20 cellular contexts compared by ENCODE assay signal in the genomic region with DNA sequence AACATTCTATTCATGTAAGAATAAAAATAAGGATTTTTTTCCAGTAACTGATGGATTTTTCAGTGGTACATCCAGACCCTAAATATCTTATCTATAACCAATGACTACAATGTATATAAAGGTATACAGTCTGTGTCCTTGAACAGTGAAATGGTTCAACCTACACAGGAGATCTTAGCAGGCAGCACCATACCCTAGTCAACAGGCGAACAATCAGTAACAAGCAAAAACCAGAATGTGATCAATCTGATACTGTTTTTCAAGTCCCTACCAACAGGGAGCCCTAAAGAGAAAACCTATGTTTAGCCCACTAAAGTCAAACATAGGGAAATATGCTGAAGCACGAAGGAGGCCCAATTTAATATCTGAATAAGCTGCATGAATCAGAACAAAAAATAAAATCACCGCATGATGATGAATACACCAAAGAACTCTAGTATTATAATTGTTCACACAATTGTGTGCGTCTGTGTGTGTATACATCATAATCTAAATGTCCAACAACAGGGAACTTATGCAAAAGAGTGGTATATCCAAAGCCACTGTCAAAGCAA. TPM values are rescaled to one million over a fixed set of nuclear protein-coding genes. Genes with fewer than 3 reads are reported as not detected.
A peak's percentile ranks its signal among the peaks of the same experiment; 100 is the strongest.
DNase-seq lines count a peak whose midpoint lies in the region; ATAC-seq and TF ChIP-seq lines count a peak whose summit lies in the region.
"Had no signal": no experiment of that assay in that cellular context is flagged by ENCODE, and none has a peak within 500 bp of the region (broad histone marks: within the 10 kb centered on the region; RNA-seq: fewer than 3 reads in every experiment).

No MANE protein-coding gene starts in this region.

- peaks cover 80% of the 10 kb centered on the region for H3K79me2 ChIP-seq in PC-3 (ENCODE audit: low read length)
- H3K79me2 ChIP-seq in mammary epithelial cell (ENCODE audit: insufficient read depth, low read length): peaks cover 86% of the 10 kb centered on the region

- in situ Hi-C loops in mammary epithelial cell (cut with MboI; ENCODE audit: low sequenced_read_pairs in 2 of 2): no loop called here

- TSS peak; percentile 13 for BruUV-seq in PC-3 (replicated peaks; lab: Mats Ljungman, UMichigan)
- no TSS peak for BruUV-seq in mammary epithelial cell (replicated peaks; lab: Mats Ljungman, UMichigan)

- ATAC-seq in PC-3 (no peak), SK-N-SH treated with all-trans-retinoic acid at 6 μM for 48 hours (no peak)
- no peak for ATAC-seq in activated naive CD8-positive, alpha-beta T cell treated with anti-CD3 and anti-CD28 coated beads, Interleukin-2, amount 50 U/mL, for 24 hours
- ATAC-seq: HCT116, mucosa of descending colon had no signal

- peak overlapping the region; percentile 55 for H3K27ac Mint-ChIP-seq in activated naive CD4-positive, alpha-beta T cell treated with anti-CD3 and anti-CD28 coated beads, Interleukin-2, amount 50 U/mL, for 24 hours
- H3K27ac Mint-ChIP-seq in activated naive CD4-positive, alpha-beta T cell treated with anti-CD3 and anti-CD28 coated beads for 36 hours: no peak overlapping the region
- peak overlapping the region; percentile 47 for H3K27ac Mint-ChIP-seq in activated naive CD8-positive, alpha-beta T cell treated with anti-CD3 and anti-CD28 coated beads, Interleukin-2, amount 50 U/mL, for 24 hours
- H3K27ac Mint-ChIP-seq: progenitor cell of endocrine pancreas had no signal

- peak overlapping the region; percentile 11 for H3K4me3 Mint-ChIP-seq in activated naive CD4-positive, alpha-beta T cell treated with anti-CD3 and anti-CD28 coated beads, Interleukin-2, amount 50 U/mL, for 24 hours
- H3K4me3 Mint-ChIP-seq in activated naive CD4-positive, alpha-beta T cell treated with anti-CD3 and anti-CD28 coated beads for 36 hours: no peak overlapping the region
- no peak overlapping the region for H3K4me3 Mint-ChIP-seq in activated naive CD8-positive, alpha-beta T cell treated with anti-CD3 and anti-CD28 coated beads, Interleukin-2, amount 50 U/mL, for 24 hours
- H3K4me3 Mint-ChIP-seq: CD14-positive monocyte, endodermal cell had no signal

- peaks cover 76% of the 10 kb centered on the region for H3K4me1 Mint-ChIP-seq in activated naive CD4-positive, alpha-beta T cell treated with anti-CD3 and anti-CD28 coated beads, Interleukin-2, amount 50 U/mL, for 24 hours
- peaks cover 60% of the 10 kb centered on the region for H3K4me1 Mint-ChIP-seq in activated naive CD4-positive, alpha-beta T cell treated with anti-CD3 and anti-CD28 coated beads for 36 hours (ENCODE audit: low read depth)
- peaks cover 59% of the 10 kb centered on the region for H3K4me1 Mint-ChIP-seq in activated naive CD8-positive, alpha-beta T cell treated with anti-CD3 and anti-CD28 coated beads, Interleukin-2, amount 50 U/mL, for 24 hours

- no peaks in the 10 kb centered on the region for H3K9me2 ChIP-seq in PC-3 (replicated peaks; ENCODE audit: low read length)

- no peak for DNase-seq in activated naive CD4-positive, alpha-beta T cell treated with anti-CD3 and anti-CD28 coated beads for 36 hours
- DNase-seq in PC-3 (no peak), mammary epithelial cell (no peak), NCI-H2081 (lab: John Stamatoyannopoulos, UW) (no peak)
- DNase-seq in activated naive CD8-positive, alpha-beta T cell treated with anti-CD3 and anti-CD28 coated beads, Interleukin-2, amount 50 U/mL, for 24 hours: no peak
- DNase-seq: activated CD4-positive, alpha-beta T cell treated with anti-CD3 and anti-CD28 coated beads for 1 hour; endodermal cell; IMR-90; islet precursor cell; mucosa of descending colon; NCI-H146; NCI-H2171; NCI-H526; sigmoid colon; substantia nigra had no signal

- H4K20me1 ChIP-seq in PC-3 (ENCODE audit: low read length) (peaks cover 2% of the 10 kb centered on the region; the same call in 1 of the 2 replicates), mammary epithelial cell (ENCODE audit: insufficient read depth, low read length) (no peaks in the 10 kb centered on the region)

- H3K27me3 ChIP-seq in PC-3 (ENCODE audit: low read length): no peaks in the 10 kb centered on the region
- H3K27me3 ChIP-seq in mammary epithelial cell (ENCODE audit: insufficient read depth, low read length): no peaks in the 10 kb centered on the region
- H3K27me3 ChIP-seq: sigmoid colon had no signal

- H3K9me3 Mint-ChIP-seq in activated naive CD4-positive, alpha-beta T cell treated with anti-CD3 and anti-CD28 coated beads, Interleukin-2, amount 50 U/mL, for 24 hours: no peaks in the 10 kb centered on the region
- no peaks in the 10 kb centered on the region for H3K9me3 Mint-ChIP-seq in activated naive CD4-positive, alpha-beta T cell treated with anti-CD3 and anti-CD28 coated beads for 36 hours
- H3K9me3 Mint-ChIP-seq in activated naive CD8-positive, alpha-beta T cell treated with anti-CD3 and anti-CD28 coated beads, Interleukin-2, amount 50 U/mL, for 24 hours: no peaks in the 10 kb centered on the region
- H3K9me3 Mint-ChIP-seq: endodermal cell had no signal

- H3K4me3 ChIP-seq in PC-3 (ENCODE audit: low read length) (no peak overlapping the region), mammary epithelial cell (replicated peaks in 1 of 3; ENCODE audit: insufficient read depth in 1 of 3, low read depth in 2 of 3, low read length in 3 of 3) (no peak overlapping the region)
- H3K4me3 ChIP-seq: mucosa of descending colon, sigmoid colon had no signal

- H3K36me3 ChIP-seq in PC-3 (ENCODE audit: low read depth, low read length): peaks cover 31% of the 10 kb centered on the region
- H3K36me3 ChIP-seq in mammary epithelial cell (ENCODE audit: insufficient read depth, low read length): no peaks in the 10 kb centered on the region

- no peaks in the 10 kb centered on the region for H3K27me3 Mint-ChIP-seq in activated naive CD4-positive, alpha-beta T cell treated with anti-CD3 and anti-CD28 coated beads, Interleukin-2, amount 50 U/mL, for 24 hours
- H3K27me3 Mint-ChIP-seq in activated naive CD4-positive, alpha-beta T cell treated with anti-CD3 and anti-CD28 coated beads for 36 hours (ENCODE audit: low read depth): no peaks in the 10 kb centered on the region
- H3K27me3 Mint-ChIP-seq in activated naive CD8-positive, alpha-beta T cell treated with anti-CD3 and anti-CD28 coated beads, Interleukin-2, amount 50 U/mL, for 24 hours: no peaks in the 10 kb centered on the region
- H3K27me3 Mint-ChIP-seq: progenitor cell of endocrine pancreas had no signal

- H3K27ac ChIP-seq in PC-3 (ENCODE audit: low read length) (no peak overlapping the region), mammary epithelial cell (ENCODE audit: insufficient read depth, low read depth, low read length) (no peak overlapping the region)
- H3K27ac ChIP-seq: sigmoid colon had no signal

- intact Hi-C loops in activated naive CD4-positive, alpha-beta T cell treated with anti-CD3 and anti-CD28 coated beads for 36 hours (cut with micrococcal nuclease): loop anchor here (1.0 kb wide), 1 partner anchor 19 kb away; no protein-coding TSS in a partner anchor
- intact Hi-C loops in PC-3 (cut with micrococcal nuclease): no loop called here
- intact Hi-C loops in mammary epithelial cell (cut with micrococcal nuclease): no loop called here

- H2AFZ ChIP-seq in PC-3 (ENCODE audit: low read length) (no peak overlapping the region), mammary epithelial cell (ENCODE audit: low read depth, low read length) (no peak overlapping the region)

- H3K9ac ChIP-seq in PC-3 (ENCODE audit: low read length): no peak overlapping the region
- no peak overlapping the region for H3K9ac ChIP-seq in mammary epithelial cell (ENCODE audit: insufficient read depth, low read length)

- WGBS in mammary epithelial cell (ENCODE audit: low coverage, missing lambda C conversion rate): 99% methylated on average over 4 of the region's 4 CpGs

- POLR2A ChIA-PET in PC-3 (lab: Charles Lee; ENCODE audit: unreplicated experiment): interaction anchor here (0.7 kb wide), 1 partner anchor 57 kb away, joined by 4 read pairs; no protein-coding TSS in a partner anchor

- peaks cover 28% of the 10 kb centered on the region for H3K36me3 Mint-ChIP-seq in activated naive CD4-positive, alpha-beta T cell treated with anti-CD3 and anti-CD28 coated beads, Interleukin-2, amount 50 U/mL, for 24 hours
- peaks cover 26% of the 10 kb centered on the region for H3K36me3 Mint-ChIP-seq in activated naive CD4-positive, alpha-beta T cell treated with anti-CD3 and anti-CD28 coated beads for 36 hours (ENCODE audit: low read depth)
- H3K36me3 Mint-ChIP-seq in activated naive CD8-positive, alpha-beta T cell treated with anti-CD3 and anti-CD28 coated beads, Interleukin-2, amount 50 U/mL, for 24 hours (ENCODE audit: low read depth): peaks cover 34% of the 10 kb centered on the region

- dilution Hi-C loops in mammary epithelial cell (cut with HindIII; ENCODE audit: low sequenced_read_pairs): loop anchor here (5.0 kb wide), 1 partner anchor 34 kb away; no protein-coding TSS in a partner anchor

- no peaks in the 10 kb centered on the region for H3F3A ChIP-seq in PC-3 (ENCODE audit: low read length, unreplicated experiment)

- H3K4me2 ChIP-seq in PC-3 (ENCODE audit: low read length) (no peak overlapping the region), mammary epithelial cell (ENCODE audit: insufficient read depth, low read depth, low read length) (no peak overlapping the region)

- H3K4me1 ChIP-seq in PC-3 (ENCODE audit: insufficient read depth, low read length) (peaks cover 16% of the 10 kb centered on the region), mammary epithelial cell (ENCODE audit: insufficient read depth, low read length) (peaks cover 19% of the 10 kb centered on the region)
- H3K4me1 ChIP-seq: sigmoid colon had no signal

- CTCF ChIA-PET in activated naive CD4-positive, alpha-beta T cell treated with anti-CD3 and anti-CD28 coated beads for 36 hours (lab: Charles Lee): interaction anchor here (0.5 kb wide), 1 partner anchor 467 kb away, joined by 4 read pairs; no protein-coding TSS in a partner anchor
- CTCF ChIA-PET in PC-3 (lab: Charles Lee): no interaction called here
- CTCF ChIA-PET in mammary epithelial cell (lab: Charles Lee; ENCODE audit: low non-redundant PET): interaction anchor here (0.6 kb wide), 1 partner anchor 114 kb away, joined by 4 read pairs; no protein-coding TSS in a partner anchor

- TF ChIP-seq CTCF in PC-3 (conservative IDR thresholded peaks at IDR 0.05; ENCODE audit: low read depth, low read length): no peak
- no peak for TF ChIP-seq CTCF in mammary epithelial cell (conservative IDR thresholded peaks at IDR 0.05 in 1 of 2, IDR thresholded peaks at IDR 0.05 in 1 of 2; ENCODE audit: extremely low read depth in 1 of 2, insufficient read depth in 1 of 2, low read depth in 1 of 2, low read length in 2 of 2)

- no peaks in the 10 kb centered on the region for H3K9me3 ChIP-seq in PC-3 (ENCODE audit: low read length)
- H3K9me3 ChIP-seq in mammary epithelial cell (replicated peaks; ENCODE audit: insufficient read depth, low read length): no peaks in the 10 kb centered on the region
- H3K9me3 ChIP-seq: mucosa of descending colon, sigmoid colon had no signal

TF ChIP-seq in SK-N-SH treated with all-trans-retinoic acid at 6 μM for 48 hours, 23 proteins besides CTCF, POLR2A, EP300 and RAD21:
- no peak for TF ChIP-seq ZFP3 (CRISPR knock-in tag; IDR thresholded peaks at IDR 0.05)
- no peak for TF ChIP-seq ZNF70 (CRISPR knock-in tag; IDR thresholded peaks at IDR 0.05)
- no peak for TF ChIP-seq GLIS3 (CRISPR knock-in tag; IDR thresholded peaks at IDR 0.05)

RNA-seq across cellular contexts. Expression of a gene that starts 26.0 kb away (rescaled TPM):
- 10 to 100 TPM; 68.5 to 71.8 TPM for total RNA-seq in activated naive CD4-positive, alpha-beta T cell treated with anti-CD3 and anti-CD28 coated beads for 36 hours
- total RNA-seq in PC-3 (2014; rRNA removed) (59.8 and 62.4 TPM in 2 replicates), mammary epithelial cell (10 to 100 TPM; 25.3 to 47.0 TPM)
- 18.6 TPM for polyA plus RNA-seq in mammary epithelial cell
- 15.6 TPM for polyA minus RNA-seq in mammary epithelial cell
